Comparison of ENCODE assay signal across 1 cellular context in genomic region chr17:17698869-17699351, GRCh38.
TF ChIP-seq lines count a peak whose summit lies in the region.

No MANE protein-coding gene starts in this region.

TF ChIP-seq in GM23338, 12 proteins besides CTCF, POLR2A, EP300 and RAD21 (continued from another document):
- TF ChIP-seq, protein P1, sequence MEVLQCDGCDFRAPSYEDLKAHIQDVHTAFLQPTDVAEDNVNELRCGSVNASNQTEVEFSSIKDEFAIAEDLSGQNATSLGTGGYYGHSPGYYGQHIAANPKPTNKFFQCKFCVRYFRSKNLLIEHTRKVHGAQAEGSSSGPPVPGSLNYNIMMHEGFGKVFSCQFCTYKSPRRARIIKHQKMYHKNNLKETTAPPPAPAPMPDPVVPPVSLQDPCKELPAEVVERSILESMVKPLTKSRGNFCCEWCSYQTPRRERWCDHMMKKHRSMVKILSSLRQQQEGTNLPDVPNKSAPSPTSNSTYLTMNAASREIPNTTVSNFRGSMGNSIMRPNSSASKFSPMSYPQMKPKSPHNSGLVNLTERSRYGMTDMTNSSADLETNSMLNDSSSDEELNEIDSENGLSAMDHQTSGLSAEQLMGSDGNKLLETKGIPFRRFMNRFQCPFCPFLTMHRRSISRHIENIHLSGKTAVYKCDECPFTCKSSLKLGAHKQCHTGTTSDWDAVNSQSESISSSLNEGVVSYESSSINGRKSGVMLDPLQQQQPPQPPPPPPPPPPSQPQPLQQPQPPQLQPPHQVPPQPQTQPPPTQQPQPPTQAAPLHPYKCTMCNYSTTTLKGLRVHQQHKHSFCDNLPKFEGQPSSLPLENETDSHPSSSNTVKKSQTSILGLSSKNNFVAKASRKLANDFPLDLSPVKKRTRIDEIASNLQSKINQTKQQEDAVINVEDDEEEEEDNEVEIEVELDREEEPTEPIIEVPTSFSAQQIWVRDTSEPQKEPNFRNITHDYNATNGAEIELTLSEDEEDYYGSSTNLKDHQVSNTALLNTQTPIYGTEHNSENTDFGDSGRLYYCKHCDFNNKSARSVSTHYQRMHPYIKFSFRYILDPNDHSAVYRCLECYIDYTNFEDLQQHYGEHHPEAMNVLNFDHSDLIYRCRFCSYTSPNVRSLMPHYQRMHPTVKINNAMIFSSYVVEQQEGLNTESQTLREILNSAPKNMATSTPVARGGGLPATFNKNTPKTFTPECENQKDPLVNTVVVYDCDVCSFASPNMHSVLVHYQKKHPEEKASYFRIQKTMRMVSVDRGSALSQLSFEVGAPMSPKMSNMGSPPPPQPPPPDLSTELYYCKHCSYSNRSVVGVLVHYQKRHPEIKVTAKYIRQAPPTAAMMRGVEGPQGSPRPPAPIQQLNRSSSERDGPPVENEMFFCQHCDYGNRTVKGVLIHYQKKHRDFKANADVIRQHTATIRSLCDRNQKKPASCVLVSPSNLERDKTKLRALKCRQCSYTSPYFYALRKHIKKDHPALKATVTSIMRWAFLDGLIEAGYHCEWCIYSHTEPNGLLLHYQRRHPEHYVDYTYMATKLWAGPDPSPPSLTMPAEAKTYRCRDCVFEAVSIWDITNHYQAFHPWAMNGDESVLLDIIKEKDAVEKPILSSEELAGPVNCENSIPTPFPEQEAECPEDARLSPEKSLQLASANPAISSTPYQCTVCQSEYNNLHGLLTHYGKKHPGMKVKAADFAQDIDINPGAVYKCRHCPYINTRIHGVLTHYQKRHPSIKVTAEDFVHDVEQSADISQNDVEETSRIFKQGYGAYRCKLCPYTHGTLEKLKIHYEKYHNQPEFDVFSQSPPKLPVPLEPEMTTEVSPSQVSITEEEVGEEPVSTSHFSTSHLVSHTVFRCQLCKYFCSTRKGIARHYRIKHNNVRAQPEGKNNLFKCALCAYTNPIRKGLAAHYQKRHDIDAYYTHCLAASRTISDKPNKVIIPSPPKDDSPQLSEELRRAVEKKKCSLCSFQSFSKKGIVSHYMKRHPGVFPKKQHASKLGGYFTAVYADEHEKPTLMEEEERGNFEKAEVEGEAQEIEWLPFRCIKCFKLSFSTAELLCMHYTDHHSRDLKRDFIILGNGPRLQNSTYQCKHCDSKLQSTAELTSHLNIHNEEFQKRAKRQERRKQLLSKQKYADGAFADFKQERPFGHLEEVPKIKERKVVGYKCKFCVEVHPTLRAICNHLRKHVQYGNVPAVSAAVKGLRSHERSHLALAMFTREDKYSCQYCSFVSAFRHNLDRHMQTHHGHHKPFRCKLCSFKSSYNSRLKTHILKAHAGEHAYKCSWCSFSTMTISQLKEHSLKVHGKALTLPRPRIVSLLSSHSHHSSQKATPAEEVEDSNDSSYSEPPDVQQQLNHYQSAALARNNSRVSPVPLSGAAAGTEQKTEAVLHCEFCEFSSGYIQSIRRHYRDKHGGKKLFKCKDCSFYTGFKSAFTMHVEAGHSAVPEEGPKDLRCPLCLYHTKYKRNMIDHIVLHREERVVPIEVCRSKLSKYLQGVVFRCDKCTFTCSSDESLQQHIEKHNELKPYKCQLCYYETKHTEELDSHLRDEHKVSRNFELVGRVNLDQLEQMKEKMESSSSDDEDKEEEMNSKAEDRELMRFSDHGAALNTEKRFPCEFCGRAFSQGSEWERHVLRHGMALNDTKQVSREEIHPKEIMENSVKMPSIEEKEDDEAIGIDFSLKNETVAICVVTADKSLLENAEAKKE (CRISPR knock-in tag; IDR thresholded peaks at IDR 0.05) = no peak
- TF ChIP-seq, protein P2, sequence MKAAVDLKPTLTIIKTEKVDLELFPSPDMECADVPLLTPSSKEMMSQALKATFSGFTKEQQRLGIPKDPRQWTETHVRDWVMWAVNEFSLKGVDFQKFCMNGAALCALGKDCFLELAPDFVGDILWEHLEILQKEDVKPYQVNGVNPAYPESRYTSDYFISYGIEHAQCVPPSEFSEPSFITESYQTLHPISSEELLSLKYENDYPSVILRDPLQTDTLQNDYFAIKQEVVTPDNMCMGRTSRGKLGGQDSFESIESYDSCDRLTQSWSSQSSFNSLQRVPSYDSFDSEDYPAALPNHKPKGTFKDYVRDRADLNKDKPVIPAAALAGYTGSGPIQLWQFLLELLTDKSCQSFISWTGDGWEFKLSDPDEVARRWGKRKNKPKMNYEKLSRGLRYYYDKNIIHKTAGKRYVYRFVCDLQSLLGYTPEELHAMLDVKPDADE (IDR thresholded peaks at IDR 0.05) = no peak
- TF ChIP-seq ZNF331 (CRISPR knock-in tag; IDR thresholded peaks at IDR 0.05; ENCODE audit: low read depth) (no peak), EZH2 (IDR thresholded peaks at IDR 0.05; ENCODE audit: low read depth, unreplicated experiment) (no peak), ZNF114 (CRISPR knock-in tag; IDR thresholded peaks at IDR 0.05) (no peak)
TF ChIP-seq in GM23338: peak in this region for 0.
